In genomic region chr2:148861367-148861766, GRCh38 we compare ENCODE assay signal across 22 cellular contexts.
"Had no signal": no experiment of that assay in that cellular context is flagged by ENCODE, and none has a peak within 500 bp of the region (broad histone marks: within the 10 kb centered on the region; RNA-seq: fewer than 3 reads in every experiment).

No MANE protein-coding gene starts in this region.

- ATAC-seq: activated naive CD4-positive, alpha-beta T cell treated with anti-CD3 and anti-CD28 coated beads, Interleukin-2, amount 50 U/mL, for 72 hours; activated T-helper 17 cell treated with anti-CD3 and anti-CD28 coated beads, Interleukin-2, amount 50 U/mL, for 72 hours; effector memory CD8-positive, alpha-beta T cell; gastrocnemius medialis; left cardiac atrium; natural killer cell; upper lobe of right lung had no signal

- H3K27ac ChIP-seq: brain microvascular endothelial cell, dorsolateral prefrontal cortex, esophagus muscularis mucosa, gastrocnemius medialis, upper lobe of right lung, WERI-Rb-1 had no signal

- DNase-seq: activated CD8-positive, alpha-beta memory T cell treated with anti-CD3 and anti-CD28 coated beads for 24 hours; activated CD8-positive, alpha-beta memory T cell treated with anti-CD3 and anti-CD28 coated beads, Interleukin-2, amount 50 U/mL, for 4 hours; activated T-cell treated with anti-CD3 and anti-CD28 coated beads, Interleukin-2, amount 50 U/mL, for 24 hours; aorta; brain microvascular endothelial cell; caudate nucleus; dorsolateral prefrontal cortex; effector memory CD8-positive, alpha-beta T cell; gastrocnemius medialis; head of caudate nucleus; islet precursor cell; left cardiac atrium; midbrain; natural killer cell; retina; stimulated activated CD4-positive, alpha-beta T cell treated with anti-CD3 and anti-CD28 coated beads, Interleukin-4, amount 100 ng/mL, for 1 hour; stimulated activated naive CD4-positive, alpha-beta T cell treated with Interleukin-2 at 50 U/mL for 16 hours; upper lobe of right lung; WERI-Rb-1 had no signal

- H3K27me3 ChIP-seq: brain microvascular endothelial cell, dorsolateral prefrontal cortex, esophagus muscularis mucosa, gastrocnemius medialis, upper lobe of right lung had no signal

- H3K4me1 ChIP-seq: esophagus muscularis mucosa, gastrocnemius medialis, upper lobe of right lung had no signal
